19 cellular contexts compared by ENCODE assay signal in genomic region chr14:93030761-93031160, GRCh38.
DNase-seq lines count a peak whose midpoint lies in the region; ATAC-seq and TF ChIP-seq lines count a peak whose summit lies in the region.
"Had no signal": no experiment of that assay in that cellular context is flagged by ENCODE, and none has a peak within 500 bp of the region (broad histone marks: within the 10 kb centered on the region; RNA-seq: fewer than 3 reads in every experiment).

No MANE protein-coding gene starts in this region.

- H3K36me3 Mint-ChIP-seq in activated naive CD4-positive, alpha-beta T cell treated with anti-CD3 and anti-CD28 coated beads, Interleukin-2, amount 10 ng/mL, durations not matched to agents 7 days and 5 days, result no peaks in the 10 kb centered on the region
- H3K36me3 Mint-ChIP-seq in naive thymus-derived CD8-positive, alpha-beta T cell, result peaks cover 0 to 3% (median 3%) of the 10 kb centered on the region in 3 donors
- H3K36me3 Mint-ChIP-seq in endothelial cell (ENCODE audit: low read depth, unreplicated experiment), result peaks cover 4% of the 10 kb centered on the region

- peak overlapping the region; percentile 50 for H3K27ac ChIP-seq in cingulate gyrus (ENCODE audit: low read depth, low read length)
- peak overlapping the region; percentile 45 for H3K27ac ChIP-seq in temporal lobe (ENCODE audit: low read depth, low read length)
- H3K27ac ChIP-seq: PC-9 had no signal

- H3K9me3 Mint-ChIP-seq in activated naive CD4-positive, alpha-beta T cell treated with anti-CD3 and anti-CD28 coated beads, Interleukin-2, amount 10 ng/mL, durations not matched to agents 7 days and 5 days, result no peaks in the 10 kb centered on the region
- H3K9me3 Mint-ChIP-seq in naive thymus-derived CD8-positive, alpha-beta T cell, result no peaks in the 10 kb centered on the region
- no peaks in the 10 kb centered on the region for H3K9me3 Mint-ChIP-seq in endothelial cell (ENCODE audit: unreplicated experiment)
- H3K9me3 Mint-ChIP-seq: CD4-positive, CD25-positive, alpha-beta regulatory T cell; H9 had no signal

- CTCF ChIA-PET in activated naive CD4-positive, alpha-beta T cell treated with anti-CD3 and anti-CD28 coated beads, Interleukin-2, amount 10 ng/mL, durations not matched to agents 7 days and 5 days (lab: Charles Lee), result no interaction called here

- no peak overlapping the region for H3K4me3 Mint-ChIP-seq in activated naive CD4-positive, alpha-beta T cell treated with anti-CD3 and anti-CD28 coated beads, Interleukin-2, amount 10 ng/mL, durations not matched to agents 7 days and 5 days
- peak overlapping the region in 1 of 10 donors; percentile 35 for H3K4me3 Mint-ChIP-seq in naive thymus-derived CD8-positive, alpha-beta T cell
- H3K4me3 Mint-ChIP-seq in endothelial cell (ENCODE audit: unreplicated experiment), result no peak overlapping the region
- H3K4me3 Mint-ChIP-seq: CD4-positive, CD25-positive, alpha-beta regulatory T cell; H9 had no signal

- H3K27ac Mint-ChIP-seq in activated naive CD4-positive, alpha-beta T cell treated with anti-CD3 and anti-CD28 coated beads, Interleukin-2, amount 10 ng/mL, durations not matched to agents 7 days and 5 days, result peak overlapping the region; percentile 69
- H3K27ac Mint-ChIP-seq in naive thymus-derived CD8-positive, alpha-beta T cell, result peak overlapping the region in 6 of 10 donors; percentile 14 to 60 (median 56)
- no peak overlapping the region for H3K27ac Mint-ChIP-seq in endothelial cell (ENCODE audit: unreplicated experiment)

- H3K27me3 Mint-ChIP-seq in activated naive CD4-positive, alpha-beta T cell treated with anti-CD3 and anti-CD28 coated beads, Interleukin-2, amount 10 ng/mL, durations not matched to agents 7 days and 5 days, result no peaks in the 10 kb centered on the region
- no peaks in the 10 kb centered on the region for H3K27me3 Mint-ChIP-seq in naive thymus-derived CD8-positive, alpha-beta T cell
- H3K27me3 Mint-ChIP-seq in endothelial cell (ENCODE audit: unreplicated experiment), result peaks cover 2% of the 10 kb centered on the region
- H3K27me3 Mint-ChIP-seq: CD4-positive, CD25-positive, alpha-beta regulatory T cell had no signal

- no peak for ATAC-seq in naive thymus-derived CD8-positive, alpha-beta T cell
- ATAC-seq in GM18870 (IDR thresholded peaks at IDR 0.05; ENCODE audit: unreplicated experiment) (no peak), HG03159 (IDR thresholded peaks at IDR 0.05; ENCODE audit: unreplicated experiment) (no peak)
- ATAC-seq: K562 had no signal

- TF ChIP-seq CTCF in endothelial cell (IDR thresholded peaks at IDR 0.05; ENCODE audit: unreplicated experiment), result no peak

- POLR2A ChIA-PET in naive thymus-derived CD8-positive, alpha-beta T cell (lab: Charles Lee), result no interaction called here

- DNase-seq in activated naive CD4-positive, alpha-beta T cell treated with anti-CD3 and anti-CD28 coated beads, Interleukin-2, amount 10 ng/mL, durations not matched to agents 7 days and 5 days, result no peak
- no peak for DNase-seq in activated naive CD4-positive, alpha-beta T cell (lab: John Stamatoyannopoulos, UW)
- DNase-seq in naive thymus-derived CD8-positive, alpha-beta T cell, result no peak
- no peak for DNase-seq in endothelial cell (ENCODE audit: low spot score)
- DNase-seq: 8988T; Caco-2; CD4-positive, CD25-positive, alpha-beta regulatory T cell; DMS153; EL; H9; NCI-H1436; NCI-H2029 treated with DMSO at 0.1 percent for 48 hours; NCI-H510A; PC-9 had no signal

- H3K4me1 Mint-ChIP-seq in activated naive CD4-positive, alpha-beta T cell treated with anti-CD3 and anti-CD28 coated beads, Interleukin-2, amount 10 ng/mL, durations not matched to agents 7 days and 5 days, result peaks cover 27% of the 10 kb centered on the region
- H3K4me1 Mint-ChIP-seq in naive thymus-derived CD8-positive, alpha-beta T cell, result peaks cover 26 to 56% (median 50%) of the 10 kb centered on the region in 4 donors
- peaks cover 3% of the 10 kb centered on the region for H3K4me1 Mint-ChIP-seq in endothelial cell (ENCODE audit: unreplicated experiment)
